Comparison of ENCODE assay signal across 25 cellular contexts in genomic region chr5:124399426-124399961, GRCh38.
DNase-seq lines count a peak whose midpoint lies in the region; ATAC-seq and TF ChIP-seq lines count a peak whose summit lies in the region.
"Had no signal": no experiment of that assay in that cellular context is flagged by ENCODE, and none has a peak within 500 bp of the region (broad histone marks: within the 10 kb centered on the region; RNA-seq: fewer than 3 reads in every experiment).

No MANE protein-coding gene starts in this region.

- no peak overlapping the region for H4K8ac ChIP-seq in mesendoderm (ENCODE audit: low read depth, low read length)

- H3K4me1 ChIP-seq in left ventricle myocardium inferior: peaks cover 55% of the 10 kb centered on the region
- no peaks in the 10 kb centered on the region for H3K4me1 ChIP-seq in mesendoderm (ENCODE audit: control insufficient read depth, low read depth, low read length)

- no peak overlapping the region for H3K56ac ChIP-seq in mesendoderm (ENCODE audit: low read length)

- peak overlapping the region; percentile 14 for H3K18ac ChIP-seq in mesendoderm (ENCODE audit: low read length)

- no peaks in the 10 kb centered on the region for H3K36me3 ChIP-seq in left ventricle myocardium inferior
- H3K36me3 ChIP-seq in mesendoderm (ENCODE audit: control insufficient read depth, insufficient read depth, low read length): no peaks in the 10 kb centered on the region

- no peak overlapping the region for H2BK120ac ChIP-seq in mesendoderm (ENCODE audit: low read depth, low read length)

- no peak overlapping the region for H2BK15ac ChIP-seq in mesendoderm (replicated peaks; ENCODE audit: low read depth)

- no CpG with 5 or more reads among the region's 3 CpGs for WGBS in mesendoderm (ENCODE audit: extremely low coverage, insufficient coverage, low lambda C conversion rate)

- H3K23ac ChIP-seq in mesendoderm (ENCODE audit: low read length): no peak overlapping the region

- H3K79me1 ChIP-seq in mesendoderm (ENCODE audit: low read length): no peaks in the 10 kb centered on the region

- no peak overlapping the region for H2BK5ac ChIP-seq in mesendoderm (ENCODE audit: low read length)

- intact Hi-C loops in left ventricle myocardium inferior (cut with micrococcal nuclease): no loop called here
- intact Hi-C loops in cardiac septum (cut with DNase I): no loop called here

- no peak overlapping the region for H3K4me3 ChIP-seq in left ventricle myocardium inferior
- H3K4me3 ChIP-seq in mesendoderm (ENCODE audit: low read length): no peak overlapping the region

- no peak overlapping the region for H3K9ac ChIP-seq in mesendoderm (ENCODE audit: low read length)

- H4K5ac ChIP-seq in mesendoderm (ENCODE audit: low read length): no peak overlapping the region

- no peak overlapping the region for H3K4me2 ChIP-seq in mesendoderm (ENCODE audit: low read length)

- no peaks in the 10 kb centered on the region for H3K9me3 ChIP-seq in left ventricle myocardium inferior (replicated peaks)

- DNase-seq in left ventricle myocardium inferior (no peak), cardiac septum (ENCODE audit: low spot score) (no peak), dermis microvascular lymphatic vessel endothelial cell (ENCODE audit: low read depth in 2 of 2) (peak; percentile 38 to 67), mesendoderm (no peak), SIG-M5 (lab: John Stamatoyannopoulos, UW) (no peak), NCI-H2081 (lab: John Stamatoyannopoulos, UW) (no peak)
- DNase-seq in central memory CD4-positive, alpha-beta T cell: no peak
- DNase-seq: AML-193; C1 segment of cervical spinal cord; Calu3; CD8-positive, alpha-beta T cell; DMS153; H7; Kasumi-1; MM.1S; NCI-H1048; NCI-H1417 treated with DMSO at 0.1 percent for 48 hours; NCI-H187 treated with DMSO at 0.1 percent for 48 hours; NCI-H226; NCI-H510A treated with DMSO at 0.1 percent for 48 hours; NCI-H82; OCI-M1 had no signal

- no peak for ATAC-seq in HG02885 (IDR thresholded peaks at IDR 0.05; ENCODE audit: poor library complexity, unreplicated experiment)
- ATAC-seq: CD8-positive, alpha-beta T cell; Right ventricle myocardium inferior had no signal

- TF ChIP-seq CTCF in left ventricle myocardium inferior (IDR thresholded peaks at IDR 0.05; ENCODE audit: borderline replicate concordance): no peak

- no peak overlapping the region for H3K4ac ChIP-seq in mesendoderm (ENCODE audit: low read depth, low read length)

- H3K27ac ChIP-seq in left ventricle myocardium inferior (replicated peaks): peak overlapping the region; percentile 37
- no peak overlapping the region for H3K27ac ChIP-seq in mesendoderm (ENCODE audit: low read depth, low read length)
- H3K27ac ChIP-seq: 22Rv1 had no signal

- H2AK5ac ChIP-seq in mesendoderm (ENCODE audit: low read length): no peak overlapping the region

- H3K27me3 ChIP-seq in left ventricle myocardium inferior (ENCODE audit: low read depth) (no peaks in the 10 kb centered on the region), mesendoderm (ENCODE audit: insufficient read depth, low read length, poor library complexity) (no peaks in the 10 kb centered on the region)

- H3K79me2 ChIP-seq in mesendoderm (ENCODE audit: control insufficient read depth, insufficient read depth, low read length): no peaks in the 10 kb centered on the region

Comparison
In these comparisons a context has a peak if more than half of its experiments do, and no peak if none do; other contexts are left out.
1. DNase-seq: peak in dermis microvascular lymphatic vessel endothelial cell (2 of 2); none in left ventricle myocardium inferior (single experiment), cardiac septum (single experiment), mesendoderm (single experiment), central memory CD4-positive, alpha-beta T cell (single experiment), SIG-M5 (single experiment) and NCI-H2081 (0 of 2).